ENCODE assay signal across 29 cellular contexts in the genomic region with DNA sequence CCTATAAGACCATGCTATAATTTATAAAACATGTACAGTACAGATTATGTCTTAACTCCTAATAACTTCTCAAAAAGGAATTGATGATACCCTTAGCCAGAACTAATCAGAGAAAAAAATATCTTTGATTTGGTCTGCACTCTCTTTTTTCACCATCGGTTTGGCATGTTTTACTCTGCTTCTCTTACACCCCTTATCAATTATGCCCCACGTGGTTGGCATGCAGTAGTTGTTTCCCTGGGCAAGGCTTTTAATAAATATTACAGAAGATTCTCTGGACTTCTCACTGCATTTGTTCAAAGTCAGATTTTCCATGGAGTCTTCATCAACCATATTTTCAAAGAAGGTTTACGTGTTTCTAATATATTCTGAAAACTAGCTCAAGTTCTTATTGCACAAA.
"Had no signal": no experiment of that assay in that cellular context is flagged by ENCODE, and none has a peak within 500 bp of the region (broad histone marks: within the 10 kb centered on the region; RNA-seq: fewer than 3 reads in every experiment).

No MANE protein-coding gene starts in this region.

- H3K4me3 Mint-ChIP-seq: naive thymus-derived CD8-positive, alpha-beta T cell; neural progenitor cell; stimulated activated naive B cell treated with anti-CD40 and anti-IgM and Interleukin-4, amounts not matched to agents 10 μg/mL and 1 μg/mL and 100 μg/mL, for 72 hours had no signal

- H3K36me3 ChIP-seq: left ventricle myocardium inferior, neural progenitor cell, neutrophil, ovary, prostate gland, stomach, thyroid gland, transverse colon, upper lobe of left lung, vagina had no signal

- H3K9ac ChIP-seq: neural progenitor cell had no signal

- H3K9me3 Mint-ChIP-seq: nephron progenitor cell had no signal

- H3K27ac ChIP-seq: left ventricle myocardium inferior, neural progenitor cell, neutrophil, ovary, prostate gland, stomach, testis, thyroid gland, transverse colon, upper lobe of left lung, vagina had no signal

- H3K36me3 Mint-ChIP-seq: naive thymus-derived CD8-positive, alpha-beta T cell; neural progenitor cell; stimulated activated naive B cell treated with anti-CD40 and anti-IgM and Interleukin-4, amounts not matched to agents 10 μg/mL and 1 μg/mL and 100 μg/mL, for 72 hours had no signal

- DNase-seq: islet precursor cell; left ventricle myocardium inferior; midbrain; naive thymus-derived CD8-positive, alpha-beta T cell; nephron progenitor cell; occipital lobe; ovary; posterior cingulate gyrus; retina; right cardiac atrium; stimulated activated CD4-positive, alpha-beta T cell treated with anti-CD3 and anti-CD28 coated beads, Interleukin-12 subunit alpha, Interleukin-12 subunit beta, amount 100 ng/mL, for 4 hours; stimulated activated CD4-positive, alpha-beta T cell treated with anti-CD3 and anti-CD28 coated beads, Interleukin-15, amount 100 ng/mL, for 24 hours; stimulated activated CD4-positive, alpha-beta T cell treated with anti-CD3 and anti-CD28 coated beads, Interleukin-2, amount 100 ng/mL, for 24 hours; stimulated activated CD4-positive, alpha-beta T cell treated with anti-CD3 and anti-CD28 coated beads, Interleukin-4, amount 100 ng/mL, for 1 hour; stimulated activated naive B cell treated with anti-CD40 and anti-IgM and Interleukin-4, amounts not matched to agents 10 μg/mL and 1 μg/mL and 100 μg/mL, for 72 hours; stimulated activated naive CD8-positive, alpha-beta T cell treated with anti-CD3 and anti-CD28 coated beads, Interleukin-15, Interleukin-2, amounts not matched to agents 100 U/mL and 50 U/mL, for 24 hours; stomach; testis; upper lobe of left lung had no signal

- ATAC-seq: naive thymus-derived CD8-positive, alpha-beta T cell; sciatic nerve; stimulated activated naive B cell treated with anti-CD40 and anti-IgM and Interleukin-4, amounts not matched to agents 10 μg/mL and 1 μg/mL and 100 μg/mL, for 72 hours; stimulated activated naive CD8-positive, alpha-beta T cell treated with anti-CD3 and anti-CD28 coated beads, Interleukin-15, Interleukin-2, amounts not matched to agents 100 U/mL and 50 U/mL, for 24 hours had no signal

- H3K4me1 ChIP-seq: left ventricle myocardium inferior, prostate gland, testis, upper lobe of left lung had no signal

- H3K27me3 Mint-ChIP-seq: stimulated activated naive B cell treated with anti-CD40 and anti-IgM and Interleukin-4, amounts not matched to agents 10 μg/mL and 1 μg/mL and 100 μg/mL, for 72 hours had no signal

- H3K4me1 Mint-ChIP-seq: naive thymus-derived CD8-positive, alpha-beta T cell; stimulated activated naive B cell treated with anti-CD40 and anti-IgM and Interleukin-4, amounts not matched to agents 10 μg/mL and 1 μg/mL and 100 μg/mL, for 72 hours had no signal

- H3K27ac Mint-ChIP-seq: naive thymus-derived CD8-positive, alpha-beta T cell; neural progenitor cell; stimulated activated naive B cell treated with anti-CD40 and anti-IgM and Interleukin-4, amounts not matched to agents 10 μg/mL and 1 μg/mL and 100 μg/mL, for 72 hours had no signal

- H3K9me3 ChIP-seq: left ventricle myocardium inferior, mucosa of descending colon, neutrophil, ovary, prostate gland, stomach, testis, thyroid gland, transverse colon, upper lobe of left lung, vagina had no signal

- H3K27me3 ChIP-seq: neural progenitor cell, neutrophil, ovary, stomach, testis, thyroid gland, transverse colon, upper lobe of left lung, vagina had no signal

- H3K4me3 ChIP-seq: left ventricle myocardium inferior, lung, mucosa of descending colon, neural progenitor cell, ovary, prostate gland, skin epidermis, stomach, testis, thyroid gland, transverse colon, upper lobe of left lung, vagina had no signal

- H3K4me2 ChIP-seq: neural progenitor cell had no signal
